21 cellular contexts compared by ENCODE assay signal in the genomic region with DNA sequence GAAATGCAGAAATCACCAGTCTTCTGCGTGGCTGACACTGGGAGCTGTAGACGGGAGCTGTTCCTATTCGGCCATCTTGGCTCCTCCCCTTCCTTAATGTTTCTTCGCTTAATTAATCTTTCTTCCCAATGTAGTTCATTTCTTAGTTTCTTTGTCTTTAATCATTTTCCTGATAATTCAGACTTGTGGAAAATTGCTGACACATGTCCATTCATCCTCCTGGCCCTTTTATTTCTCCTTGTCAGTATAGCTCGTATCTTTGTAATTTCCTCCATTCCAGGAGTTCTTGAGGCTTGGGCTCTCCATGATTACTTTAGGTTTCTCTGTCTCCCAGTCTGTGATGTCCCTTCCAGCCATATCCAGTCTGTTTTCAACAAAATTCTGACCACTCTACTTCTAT.
A peak's percentile ranks its signal among the peaks of the same experiment; 100 is the strongest.
DNase-seq lines count a peak whose midpoint lies in the region; ATAC-seq, FAIRE-seq and TF ChIP-seq lines count a peak whose summit lies in the region.
"Had no signal": no experiment of that assay in that cellular context is flagged by ENCODE, and none has a peak within 500 bp of the region (broad histone marks: within the 10 kb centered on the region; RNA-seq: fewer than 3 reads in every experiment).

No MANE protein-coding gene starts in this region.

- H3K9ac ChIP-seq in K562 (ENCODE audit: insufficient read depth in 1 of 2, low read depth in 2 of 2, low read length in 2 of 2), result no peak overlapping the region
- H3K9ac ChIP-seq: BLaER1 treated with 17β-estradiol and CSF1 and Interleukin-3, amounts not matched to agents 10 nM and 100 nM had no signal

- no peaks in the 10 kb centered on the region for H3K9me1 ChIP-seq in K562 (ENCODE audit: control insufficient read depth, insufficient read depth, low read length)

- WGBS in K562 (ENCODE audit: insufficient coverage, low coverage, missing lambda C conversion rate), result 4% methylated on average over 5 of the region's 5 CpGs

- no peak overlapping the region for H3K27ac ChIP-seq in K562 (ENCODE audit: extremely low read depth, low read depth, low read length)
- H3K27ac ChIP-seq: 22Rv1; BLaER1 treated with 17β-estradiol and CSF1 and Interleukin-3, amounts not matched to agents 10 nM and 100 nM had no signal

- H3K9me3 ChIP-seq in K562 (replicated peaks; ENCODE audit: control insufficient read depth, insufficient read depth, low read depth, low read length), result no peaks in the 10 kb centered on the region

- POLR2A ChIA-PET in K562 (lab: Yijun Ruan, JAX), result no interaction called here

- H3K36me3 ChIP-seq in K562 (ENCODE audit: control insufficient read depth, insufficient read depth, low read length), result no peaks in the 10 kb centered on the region
- H3K36me3 ChIP-seq: BLaER1 treated with 17β-estradiol and CSF1 and Interleukin-3, amounts not matched to agents 10 nM and 100 nM had no signal

- H3K4me3 Mint-ChIP-seq in activated naive CD8-positive, alpha-beta T cell, result no peak overlapping the region
- no peak overlapping the region for H3K4me3 Mint-ChIP-seq in activated naive CD8-positive, alpha-beta T cell treated with anti-CD3 and anti-CD28 coated beads, Interleukin-2, amount 50 U/mL, for 24 hours
- H3K4me3 Mint-ChIP-seq in neural crest cell (no peak overlapping the region), glutamatergic neuron (ENCODE audit: unreplicated experiment) (no peak overlapping the region)
- H3K4me3 Mint-ChIP-seq: B cell; CD8-positive, alpha-beta T cell; GM23338 had no signal

- no peaks in the 10 kb centered on the region for H3K79me2 ChIP-seq in K562 (ENCODE audit: control insufficient read depth, insufficient read depth, low read length)

- no peaks in the 10 kb centered on the region for H3K27me3 Mint-ChIP-seq in activated naive CD8-positive, alpha-beta T cell
- H3K27me3 Mint-ChIP-seq in activated naive CD8-positive, alpha-beta T cell treated with anti-CD3 and anti-CD28 coated beads, Interleukin-2, amount 50 U/mL, for 24 hours, result no peaks in the 10 kb centered on the region
- H3K27me3 Mint-ChIP-seq in neural crest cell (ENCODE audit: low read depth), result no peaks in the 10 kb centered on the region
- no peaks in the 10 kb centered on the region for H3K27me3 Mint-ChIP-seq in glutamatergic neuron (ENCODE audit: unreplicated experiment)
- H3K27me3 Mint-ChIP-seq: B cell had no signal

- peaks cover 9% of the 10 kb centered on the region for H3K9me3 Mint-ChIP-seq in activated naive CD8-positive, alpha-beta T cell (ENCODE audit: low read depth)
- no peaks in the 10 kb centered on the region for H3K9me3 Mint-ChIP-seq in activated naive CD8-positive, alpha-beta T cell treated with anti-CD3 and anti-CD28 coated beads, Interleukin-2, amount 50 U/mL, for 24 hours
- H3K9me3 Mint-ChIP-seq in neural crest cell (peaks cover 2% of the 10 kb centered on the region), glutamatergic neuron (ENCODE audit: unreplicated experiment) (peaks cover 2% of the 10 kb centered on the region)

- no peak for TF ChIP-seq POLR2A in K562 (conservative IDR thresholded peaks at IDR 0.05)

- no peak overlapping the region for H3K4me2 ChIP-seq in K562 (ENCODE audit: insufficient read depth, low read length)
- H3K4me2 ChIP-seq: BLaER1 treated with 17β-estradiol and CSF1 and Interleukin-3, amounts not matched to agents 10 nM and 100 nM; GM23338 had no signal

- CTCF ChIA-PET in K562 (lab: Yijun Ruan, JAX; ENCODE audit: low intra/inter-chr PET ratio), result interaction anchor here (0.7 kb wide), 1 partner anchor 17 kb away, joined by 3 read pairs; no protein-coding TSS in a partner anchor

- ATAC-seq in activated naive CD8-positive, alpha-beta T cell treated with anti-CD3 and anti-CD28 coated beads, Interleukin-2, amount 50 U/mL, for 24 hours, result no peak
- ATAC-seq in K562, result no peak
- no peak for ATAC-seq in HG03097 (IDR thresholded peaks at IDR 0.05; ENCODE audit: low FRiP score, unreplicated experiment)
- ATAC-seq: CD8-positive, alpha-beta T cell; GM23338 had no signal

- TF ChIP-seq RAD21 in K562 (CRISPR knock-in tag; conservative IDR thresholded peaks at IDR 0.05 in 1 of 2, IDR thresholded peaks at IDR 0.05 in 1 of 2), result no peak

- in situ Hi-C loops in K562 (cut with MboI), result no loop called here

- no peak for TF ChIP-seq EP300 in K562 (IDR thresholded peaks at IDR 0.05; ENCODE audit: low read length)

- no peak for FAIRE-seq in K562 (lab: Jason Lieb, UNC)
- FAIRE-seq: D721Med, GM12892, GM18507, H54, HTR-8/SVneo had no signal

- H3K27ac Mint-ChIP-seq in activated naive CD8-positive, alpha-beta T cell, result peak overlapping the region; percentile 46
- H3K27ac Mint-ChIP-seq in activated naive CD8-positive, alpha-beta T cell treated with anti-CD3 and anti-CD28 coated beads, Interleukin-2, amount 50 U/mL, for 24 hours, result no peak overlapping the region
- H3K27ac Mint-ChIP-seq in neural crest cell (ENCODE audit: unreplicated experiment) (peak overlapping the region; percentile 84), glutamatergic neuron (ENCODE audit: unreplicated experiment) (no peak overlapping the region)
- H3K27ac Mint-ChIP-seq: B cell; CD8-positive, alpha-beta T cell; GM23338 had no signal

- no peaks in the 10 kb centered on the region for H4K20me1 ChIP-seq in K562 (replicated peaks; ENCODE audit: control insufficient read depth, insufficient read depth, low read length)

- DNase-seq in activated naive CD8-positive, alpha-beta T cell treated with anti-CD3 and anti-CD28 coated beads, Interleukin-2, amount 50 U/mL, for 24 hours, result no peak
- DNase-seq in EH (ENCODE audit: low read depth) (peak; percentile 32), K562 (ENCODE audit: extremely low read depth in 1 of 4, low spot score in 3 of 4) (no peak), neural crest cell (ENCODE audit: low read depth, low spot score) (no peak), Ammon's horn (ENCODE audit: low spot score) (no peak), glutamatergic neuron (no peak)
- DNase-seq: CD8-positive, alpha-beta T cell; COR-L47; GDM1; HCEC 1CT had no signal

- TF ChIP-seq CTCF in K562 (IDR thresholded peaks at IDR 0.05 in 2 of 3, conservative IDR thresholded peaks at IDR 0.05 in 1 of 3; ENCODE audit: insufficient read depth in 2 of 3, low read depth in 1 of 3, low read length in 3 of 3), result no peak
- no peak for TF ChIP-seq CTCF in neural crest cell (conservative IDR thresholded peaks at IDR 0.05)
- no peak for TF ChIP-seq CTCF in glutamatergic neuron (IDR thresholded peaks at IDR 0.05; ENCODE audit: partially characterized antibody, unreplicated experiment)

- peaks cover 17% of the 10 kb centered on the region for H3K4me1 Mint-ChIP-seq in activated naive CD8-positive, alpha-beta T cell (ENCODE audit: low read depth)
- peaks cover 12% of the 10 kb centered on the region for H3K4me1 Mint-ChIP-seq in activated naive CD8-positive, alpha-beta T cell treated with anti-CD3 and anti-CD28 coated beads, Interleukin-2, amount 50 U/mL, for 24 hours
- H3K4me1 Mint-ChIP-seq in neural crest cell (no peaks in the 10 kb centered on the region), glutamatergic neuron (ENCODE audit: low read depth, unreplicated experiment) (no peaks in the 10 kb centered on the region)

- BruUV-seq in K562 (replicated peaks; lab: Mats Ljungman, UMichigan), result no TSS peak

- H3K36me3 Mint-ChIP-seq in activated naive CD8-positive, alpha-beta T cell, result peaks cover 13% of the 10 kb centered on the region
- no peaks in the 10 kb centered on the region for H3K36me3 Mint-ChIP-seq in activated naive CD8-positive, alpha-beta T cell treated with anti-CD3 and anti-CD28 coated beads, Interleukin-2, amount 50 U/mL, for 24 hours (ENCODE audit: low read depth)
- H3K36me3 Mint-ChIP-seq in neural crest cell (ENCODE audit: low read depth) (peaks cover 8% of the 10 kb centered on the region), glutamatergic neuron (ENCODE audit: unreplicated experiment) (no peaks in the 10 kb centered on the region)

- intact Hi-C loops in K562 (cut with micrococcal nuclease), result no loop called here

- H2AFZ ChIP-seq in K562 (ENCODE audit: low read depth, low read length), result no peak overlapping the region
- H2AFZ ChIP-seq: GM23338 had no signal

- H3K27me3 ChIP-seq in K562 (ENCODE audit: control insufficient read depth in 2 of 2, insufficient read depth in 2 of 2, low read length in 2 of 2), result no peaks in the 10 kb centered on the region
- H3K27me3 ChIP-seq: BLaER1 treated with 17β-estradiol and CSF1 and Interleukin-3, amounts not matched to agents 10 nM and 100 nM had no signal

- no peak overlapping the region for H3K4me3 ChIP-seq in K562
- H3K4me3 ChIP-seq: BLaER1 treated with 17β-estradiol and CSF1 and Interleukin-3, amounts not matched to agents 10 nM and 100 nM; GM23338 had no signal

- H3K4me1 ChIP-seq in K562 (replicated peaks in 1 of 2; ENCODE audit: control insufficient read depth in 2 of 2, insufficient read depth in 2 of 2, low read length in 2 of 2), result no peaks in the 10 kb centered on the region

TF ChIP-seq in K562, 482 proteins besides CTCF, POLR2A, EP300 and RAD21:
- TF ChIP-seq MAFG (tag; conservative IDR thresholded peaks at IDR 0.05), result 0 out of 2 replicates have a peak, but pooled peaks have one; percentile 11
- TF ChIP-seq ZNF316 (IDR thresholded peaks at IDR 0.05), result peak; percentile 66; the same call in 1 of the 2 replicates
- TF ChIP-seq SMAD3 (CRISPR knock-in tag; conservative IDR thresholded peaks at IDR 0.05), result no peak

Comparison
In these comparisons a context has a peak if more than half of its experiments do, and no peak if none do; other contexts are left out.
1. H3K27ac Mint-ChIP-seq: peak in activated naive CD8-positive, alpha-beta T cell (single experiment) and neural crest cell (single experiment); none in activated naive CD8-positive, alpha-beta T cell treated with anti-CD3 and anti-CD28 coated beads, Interleukin-2, amount 50 U/mL, for 24 hours (single experiment) and glutamatergic neuron (single experiment).